22 cellular contexts compared by ENCODE assay signal in the genomic region with DNA sequence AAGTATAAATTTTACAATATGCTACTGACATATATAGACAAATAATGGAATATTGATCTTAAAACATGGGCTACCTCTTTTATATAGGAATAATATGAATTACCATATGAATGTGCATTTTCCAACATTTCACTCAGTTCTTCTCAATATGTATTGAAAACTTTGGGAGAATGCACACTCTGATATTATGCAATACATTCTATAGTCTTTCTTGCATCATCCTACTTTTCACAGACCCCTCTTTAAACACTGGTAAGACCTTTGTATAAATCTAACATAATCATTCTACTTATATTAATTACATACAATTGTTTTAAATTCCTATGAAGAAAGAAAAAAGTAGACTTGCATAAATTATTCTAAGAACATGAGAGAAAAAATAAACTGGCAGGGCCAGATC.
"Had no signal": no experiment of that assay in that cellular context is flagged by ENCODE, and none has a peak within 500 bp of the region (broad histone marks: within the 10 kb centered on the region; RNA-seq: fewer than 3 reads in every experiment).

No MANE protein-coding gene starts in this region.

- H3K4me1 ChIP-seq: esophagus muscularis mucosa, gastrocnemius medialis, heart right ventricle, left lung, lower lobe of right lung had no signal

- FAIRE-seq: colon, endothelial cell of umbilical vein, islet of Langerhans, keratinocyte had no signal

- DNase-seq: dermis blood vessel endothelial cell; dorsolateral prefrontal cortex; effector CD4-positive, alpha-beta T cell; effector memory CD4-positive, alpha-beta T cell; gastrocnemius medialis; glutamatergic neuron; head of caudate nucleus; heart right ventricle; hippocampal formation; left cardiac atrium; left lung; left ventricle myocardium superior; lower lobe of right lung; mesenchymal stem cell; mucosa of descending colon; naive B cell had no signal

- H3K27me3 ChIP-seq: dorsolateral prefrontal cortex, esophagus muscularis mucosa, gastrocnemius medialis, heart right ventricle, left lung had no signal

- H3K4me3 ChIP-seq: coronary artery, dorsolateral prefrontal cortex, esophagus muscularis mucosa, gastrocnemius medialis, heart right ventricle, left lung, lower lobe of right lung, mucosa of descending colon had no signal

- H3K36me3 ChIP-seq: esophagus muscularis mucosa, gastrocnemius medialis, heart right ventricle, left lung, lower lobe of right lung had no signal

- ATAC-seq: gastrocnemius medialis, heart right ventricle, left cardiac atrium, left lung, left ventricle myocardium superior, lower lobe of right lung, mucosa of descending colon had no signal

- H3K9me3 ChIP-seq: esophagus muscularis mucosa, gastrocnemius medialis, heart right ventricle, left lung, lower lobe of right lung had no signal

- H3K27ac ChIP-seq: coronary artery, esophagus muscularis mucosa, gastrocnemius medialis, heart right ventricle, left lung, lower lobe of right lung had no signal
